18 cellular contexts compared by ENCODE assay signal in the genomic region with DNA sequence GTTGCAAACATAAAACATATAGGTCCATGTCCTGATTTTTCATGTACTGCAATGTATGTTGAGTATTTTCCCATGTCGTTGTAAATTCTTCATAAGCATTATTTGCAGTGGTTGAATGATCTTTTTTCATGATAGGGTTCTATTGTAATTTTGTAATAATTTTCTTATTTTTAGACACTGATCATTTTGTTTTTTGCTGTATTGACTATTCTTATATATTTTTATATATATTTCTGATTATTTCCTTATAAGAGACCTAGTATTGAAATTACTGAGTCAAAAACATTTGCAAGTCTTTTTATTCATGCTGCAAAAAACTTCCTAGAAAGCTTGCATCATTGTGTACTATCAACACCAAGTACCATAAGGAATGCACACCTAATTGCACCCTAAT.
"Had no signal": no experiment of that assay in that cellular context is flagged by ENCODE, and none has a peak within 500 bp of the region (broad histone marks: within the 10 kb centered on the region; RNA-seq: fewer than 3 reads in every experiment).

No MANE protein-coding gene starts in this region.

- H3K27ac Mint-ChIP-seq: activated CD4-positive, alpha-beta T cell treated with anti-CD3 and anti-CD28 coated beads, Interleukin-2, amount 10 ng/mL, durations not matched to agents 7 days and 5 days; activated CD8-positive, alpha-beta T cell treated with anti-CD3 and anti-CD28 coated beads, Interleukin-2, amount 10 ng/mL, durations not matched to agents 7 days and 5 days; activated naive CD4-positive, alpha-beta T cell treated with anti-CD3 and anti-CD28 coated beads, Interleukin-2, amount 10 ng/mL, durations not matched to agents 7 days and 5 days; activated T-cell treated with anti-CD3 and anti-CD28 coated beads, Interleukin-2, amount 50 U/mL, for 24 hours; naive B cell had no signal

- H3K4me3 ChIP-seq: mucosa of descending colon, spleen, thyroid gland had no signal

- H3K9me3 Mint-ChIP-seq: activated CD4-positive, alpha-beta T cell treated with anti-CD3 and anti-CD28 coated beads, Interleukin-2, amount 10 ng/mL, durations not matched to agents 7 days and 5 days; activated naive CD4-positive, alpha-beta T cell treated with anti-CD3 and anti-CD28 coated beads, Interleukin-2, amount 10 ng/mL, durations not matched to agents 7 days and 5 days; activated T-cell treated with anti-CD3 and anti-CD28 coated beads, Interleukin-2, amount 50 U/mL, for 24 hours; naive B cell; neural crest cell; stimulated activated naive B cell treated with anti-CD40 and anti-IgM and Interleukin-4, amounts not matched to agents 10 μg/mL and 1 μg/mL and 100 μg/mL, for 72 hours had no signal

- H3K9ac ChIP-seq: parathyroid adenoma had no signal

- H3K27me3 ChIP-seq: brain microvascular endothelial cell, spleen, thyroid gland had no signal

- H3K27ac ChIP-seq: brain microvascular endothelial cell, parathyroid adenoma had no signal

- H3K4me3 Mint-ChIP-seq: activated CD4-positive, alpha-beta T cell treated with anti-CD3 and anti-CD28 coated beads, Interleukin-2, amount 10 ng/mL, durations not matched to agents 7 days and 5 days; activated naive CD4-positive, alpha-beta T cell treated with anti-CD3 and anti-CD28 coated beads, Interleukin-2, amount 10 ng/mL, durations not matched to agents 7 days and 5 days; activated T-cell treated with anti-CD3 and anti-CD28 coated beads, Interleukin-2, amount 50 U/mL, for 24 hours; neural crest cell had no signal

- DNase-seq: activated CD4-positive, alpha-beta T cell treated with anti-CD3 and anti-CD28 coated beads, Interleukin-2, amount 10 ng/mL, durations not matched to agents 7 days and 5 days; activated CD8-positive, alpha-beta T cell treated with anti-CD3 and anti-CD28 coated beads, Interleukin-2, amount 10 ng/mL, durations not matched to agents 7 days and 5 days; activated effector memory CD4-positive, alpha-beta T cell treated with Interleukin-2 at 50 U/mL for 16 hours; activated naive CD4-positive, alpha-beta T cell treated with anti-CD3 and anti-CD28 coated beads, Interleukin-2, amount 10 ng/mL, durations not matched to agents 7 days and 5 days; activated T-cell treated with anti-CD3 and anti-CD28 coated beads, Interleukin-2, amount 50 U/mL, for 24 hours; aorta; brain microvascular endothelial cell; cortex of kidney; effector CD4-positive, alpha-beta T cell; mesenchymal stem cell; spleen; stimulated activated CD4-positive, alpha-beta T cell treated with anti-CD3 and anti-CD28 coated beads, Interleukin-4, amount 100 ng/mL, for 4 hours; stimulated activated naive B cell treated with anti-CD40 and anti-IgM and Interleukin-4, amounts not matched to agents 10 μg/mL and 1 μg/mL and 100 μg/mL, for 72 hours; thyroid gland had no signal

- H3K4me1 ChIP-seq: parathyroid adenoma had no signal

- H3K36me3 Mint-ChIP-seq: activated naive CD4-positive, alpha-beta T cell treated with anti-CD3 and anti-CD28 coated beads, Interleukin-2, amount 10 ng/mL, durations not matched to agents 7 days and 5 days; naive B cell; stimulated activated naive B cell treated with anti-CD40 and anti-IgM and Interleukin-4, amounts not matched to agents 10 μg/mL and 1 μg/mL and 100 μg/mL, for 72 hours had no signal

- H3K36me3 ChIP-seq: brain microvascular endothelial cell, spleen, thyroid gland had no signal

- H3K9me3 ChIP-seq: mucosa of descending colon, spleen, thyroid gland had no signal

- H3K79me2 ChIP-seq: parathyroid adenoma had no signal

- H3K27me3 Mint-ChIP-seq: activated CD4-positive, alpha-beta T cell treated with anti-CD3 and anti-CD28 coated beads, Interleukin-2, amount 10 ng/mL, durations not matched to agents 7 days and 5 days; activated T-cell treated with anti-CD3 and anti-CD28 coated beads, Interleukin-2, amount 50 U/mL, for 24 hours; stimulated activated naive B cell treated with anti-CD40 and anti-IgM and Interleukin-4, amounts not matched to agents 10 μg/mL and 1 μg/mL and 100 μg/mL, for 72 hours had no signal
